10 cellular contexts compared by ENCODE assay signal in genomic region chr4:40254961-40255721, GRCh38. TPM values are rescaled to one million over a fixed set of nuclear protein-coding genes. Genes with fewer than 3 reads are reported as not detected.
A peak's percentile ranks its signal among the peaks of the same experiment; 100 is the strongest.
DNase-seq lines count a peak whose midpoint lies in the region; ATAC-seq and TF ChIP-seq lines count a peak whose summit lies in the region.
"Had no signal": no experiment of that assay in that cellular context is flagged by ENCODE, and none has a peak within 500 bp of the region (broad histone marks: within the 10 kb centered on the region; RNA-seq: fewer than 3 reads in every experiment).

No MANE protein-coding gene starts in this region.

- peaks cover 8% of the 10 kb centered on the region for H3K9me3 Mint-ChIP-seq in WTC11
- no peaks in the 10 kb centered on the region for H3K9me3 Mint-ChIP-seq in stimulated activated naive CD8-positive, alpha-beta T cell treated with anti-CD3 and anti-CD28 coated beads, Interleukin-15, amount 100 ng/mL, for 72 hours

- in situ Hi-C loops in ACHN (cut with HindIII; ENCODE audit: low pct_ligation_motif_present, low pct_unique_long_range_greater_than_20kb, low sequenced_read_pairs), result no loop called here

- H3K4me1 ChIP-seq in spleen, result peaks cover 0 to 26% (median 4%) of the 10 kb centered on the region in 6 donors

- H3K27ac Mint-ChIP-seq in WTC11, result no peak overlapping the region
- peak overlapping the region; percentile 79 to 83 for H3K27ac Mint-ChIP-seq in stimulated activated naive CD8-positive, alpha-beta T cell treated with anti-CD3 and anti-CD28 coated beads, Interleukin-15, amount 100 ng/mL, for 72 hours
- H3K27ac Mint-ChIP-seq: stimulated activated naive B cell treated with anti-CD40 and anti-IgM and Interleukin-4, amounts not matched to agents 10 μg/mL and 1 μg/mL and 100 μg/mL, for 72 hours had no signal

- no peak overlapping the region for H3K4me3 ChIP-seq in fibroblast of villous mesenchyme (ENCODE audit: low read depth, low read length)
- no peak overlapping the region for H3K4me3 ChIP-seq in spleen
- H3K4me3 ChIP-seq: lung had no signal

- no peak for TF ChIP-seq POLR2A in spleen (IDR thresholded peaks at IDR 0.05)

- CTCF ChIA-PET in WTC11 (lab: Charles Lee), result no interaction called here

- H3K9me3 ChIP-seq in spleen, result no peaks in the 10 kb centered on the region

- TF ChIP-seq CTCF in WTC11 (IDR thresholded peaks at IDR 0.05) (no peak), fibroblast of villous mesenchyme (IDR thresholded peaks at IDR 0.05; ENCODE audit: insufficient read depth, low read depth, low read length) (no peak), spleen (IDR thresholded peaks at IDR 0.05 in 8 of 11, conservative IDR thresholded peaks at IDR 0.05 in 3 of 11) (no peak)

- WGBS in spleen, 5 donors, result 71 to 80% (median 73%) methylated on average over 8 of the region's 8 CpGs

- H3K27me3 Mint-ChIP-seq in WTC11 (ENCODE audit: low read depth), result no peaks in the 10 kb centered on the region; the same call in 1 of the 2 replicates
- no peaks in the 10 kb centered on the region for H3K27me3 Mint-ChIP-seq in stimulated activated naive CD8-positive, alpha-beta T cell treated with anti-CD3 and anti-CD28 coated beads, Interleukin-15, amount 100 ng/mL, for 72 hours
- H3K27me3 Mint-ChIP-seq: stimulated activated naive B cell treated with anti-CD40 and anti-IgM and Interleukin-4, amounts not matched to agents 10 μg/mL and 1 μg/mL and 100 μg/mL, for 72 hours had no signal

- H3K27me3 ChIP-seq in spleen (replicated peaks in 1 of 7), result no peaks in the 10 kb centered on the region

- peak overlapping the region in 4 of 8 donors; percentile 21 to 40 (median 32) for H3K27ac ChIP-seq in spleen

- H3K36me3 ChIP-seq in spleen, result no peaks in the 10 kb centered on the region

- H3K4me3 Mint-ChIP-seq in WTC11, result no peak overlapping the region
- H3K4me3 Mint-ChIP-seq in stimulated activated naive CD8-positive, alpha-beta T cell treated with anti-CD3 and anti-CD28 coated beads, Interleukin-15, amount 100 ng/mL, for 72 hours, result peak overlapping the region; percentile 63 to 67
- H3K4me3 Mint-ChIP-seq: stimulated activated naive B cell treated with anti-CD40 and anti-IgM and Interleukin-4, amounts not matched to agents 10 μg/mL and 1 μg/mL and 100 μg/mL, for 72 hours had no signal

- peaks cover 3% of the 10 kb centered on the region; the same call in 1 of the 2 replicates for H3K36me3 Mint-ChIP-seq in WTC11

- H3K4me1 Mint-ChIP-seq in WTC11, result peaks cover 14% of the 10 kb centered on the region
- peaks cover 84% of the 10 kb centered on the region for H3K4me1 Mint-ChIP-seq in stimulated activated naive CD8-positive, alpha-beta T cell treated with anti-CD3 and anti-CD28 coated beads, Interleukin-15, amount 100 ng/mL, for 72 hours

- peak; percentile 69 for DNase-seq in activated effector memory CD4-positive, alpha-beta T cell treated with anti-CD3 and anti-CD28 coated beads, Interleukin-2, amount 50 U/mL, for 16 hours
- no peak for DNase-seq in activated effector memory CD4-positive, alpha-beta T cell treated with Interleukin-2 at 50 U/mL for 16 hours
- no peak for DNase-seq in WTC11 (ENCODE audit: low spot score)
- DNase-seq in fibroblast of villous mesenchyme (ENCODE audit: low read depth), result peak; percentile 71
- DNase-seq in stimulated activated naive CD8-positive, alpha-beta T cell treated with anti-CD3 and anti-CD28 coated beads, Interleukin-15, amount 100 ng/mL, for 72 hours, result peak in 1 of 2 donors; percentile 49
- DNase-seq in ACHN, result no peak
- DNase-seq in T-helper 9 cell, result no peak
- no peak for DNase-seq in spleen
- DNase-seq: stimulated activated naive B cell treated with anti-CD40 and anti-IgM and Interleukin-4, amounts not matched to agents 10 μg/mL and 1 μg/mL and 100 μg/mL, for 72 hours had no signal

- intact Hi-C loops in spleen (cut with DNase I; ENCODE audit: low total_unique reads), result no loop called here

- ATAC-seq in WTC11, result peak; percentile 36; the same call in 1 of the 2 replicates
- ATAC-seq in stimulated activated naive CD8-positive, alpha-beta T cell treated with anti-CD3 and anti-CD28 coated beads, Interleukin-15, amount 100 ng/mL, for 72 hours, result peak; percentile 79

- POLR2A ChIA-PET in WTC11 (lab: Charles Lee), result no interaction called here

TF ChIP-seq in WTC11, 78 proteins besides CTCF, POLR2A, EP300 and RAD21 (continues in another document):
- no peak for TF ChIP-seq JAZF1 (CRISPR knock-in tag; IDR thresholded peaks at IDR 0.05)
- TF ChIP-seq PRDM15 (CRISPR knock-in tag; IDR thresholded peaks at IDR 0.05), result no peak
- no peak for TF ChIP-seq TEAD4 (CRISPR knock-in tag; IDR thresholded peaks at IDR 0.05)
- no peak for TF ChIP-seq NR3C1 (CRISPR knock-in tag; conservative IDR thresholded peaks at IDR 0.05; ENCODE audit: low read depth)
- TF ChIP-seq HMGXB4 (CRISPR knock-in tag; IDR thresholded peaks at IDR 0.05), result no peak
- TF ChIP-seq JUN (CRISPR knock-in tag; IDR thresholded peaks at IDR 0.05), result no peak
- TF ChIP-seq ZBTB21 (CRISPR knock-in tag; IDR thresholded peaks at IDR 0.05; ENCODE audit: borderline replicate concordance), result no peak
- no peak for TF ChIP-seq ZNF512 (CRISPR knock-in tag; IDR thresholded peaks at IDR 0.05; ENCODE audit: borderline replicate concordance)
- TF ChIP-seq SP1 (CRISPR knock-in tag; conservative IDR thresholded peaks at IDR 0.05), result no peak
- TF ChIP-seq FOXP4 (CRISPR knock-in tag; IDR thresholded peaks at IDR 0.05), result no peak

RNA-seq across cellular contexts. Expression of gene RHOH, which starts 58.3 kb away (rescaled TPM):
- 3.9 to 8.7 TPM (median 7.4 TPM) in 3 replicates for total RNA-seq in WTC11 (2021)
- total RNA-seq in fibroblast of villous mesenchyme, result under 0.01 TPM in 1 of 2 replicates, not detected in the other
- total RNA-seq in spleen, result 100 to 1,000 TPM in 1 of 7 donors, 10 to 100 TPM in 6; 51.4 to 100 (median 72.0) TPM
- 100 to 1,000 TPM in 1 of 3 donors, 10 to 100 TPM in 2; 70.3 to 112 (median 76.6) TPM for polyA plus RNA-seq in spleen

Comparison
In these comparisons a context has a peak if more than half of its experiments do, and no peak if none do; other contexts are left out.
1. DNase-seq: peak in activated effector memory CD4-positive, alpha-beta T cell treated with anti-CD3 and anti-CD28 coated beads, Interleukin-2, amount 50 U/mL, for 16 hours (single experiment) and fibroblast of villous mesenchyme (single experiment); none in activated effector memory CD4-positive, alpha-beta T cell treated with Interleukin-2 at 50 U/mL for 16 hours (single experiment), WTC11 (single experiment), ACHN (single experiment), T-helper 9 cell (single experiment) and spleen (single experiment).